Comparison of ENCODE assay signal across 13 cellular contexts in genomic region chr16:50161950-50162349, GRCh38.
"Had no signal": no experiment of that assay in that cellular context is flagged by ENCODE, and none has a peak within 500 bp of the region (broad histone marks: within the 10 kb centered on the region; RNA-seq: fewer than 3 reads in every experiment).

No MANE protein-coding gene starts in this region.

- ATAC-seq: activated T-helper 17 cell treated with anti-CD3 and anti-CD28 coated beads, Interleukin-2, amount 50 U/mL, for 72 hours; effector memory CD8-positive, alpha-beta T cell; pancreas; stimulated activated naive CD8-positive, alpha-beta T cell treated with anti-CD3 and anti-CD28 coated beads, Interleukin-15, amount 100 ng/mL, for 72 hours had no signal

- DNase-seq: activated CD4-positive, alpha-beta memory T cell treated with anti-CD3 and anti-CD28 coated beads for 36 hours; activated CD8-positive, alpha-beta memory T cell treated with anti-CD3 and anti-CD28 coated beads, Interleukin-2, amount 50 U/mL, for 4 hours; activated naive CD4-positive, alpha-beta T cell treated with anti-CD3 and anti-CD28 coated beads for 36 hours; amniotic stem cell; effector memory CD8-positive, alpha-beta T cell; kidney glomerular epithelial cell; pancreas; stimulated activated CD4-positive, alpha-beta T cell treated with anti-CD3 and anti-CD28 coated beads, Interleukin-4, amount 100 ng/mL, for 1 hour; stimulated activated naive CD8-positive, alpha-beta T cell treated with anti-CD3 and anti-CD28 coated beads, Interleukin-15, amount 100 ng/mL, for 72 hours; T-helper 9 cell; thyroid gland had no signal

- H3K27me3 Mint-ChIP-seq: activated CD4-positive, alpha-beta memory T cell treated with anti-CD3 and anti-CD28 coated beads for 36 hours; activated T-helper 17 cell treated with anti-CD3 and anti-CD28 coated beads, Interleukin-2, amount 50 U/mL, for 72 hours; brain; effector memory CD8-positive, alpha-beta T cell; stimulated activated naive CD8-positive, alpha-beta T cell treated with anti-CD3 and anti-CD28 coated beads, Interleukin-15, amount 100 ng/mL, for 72 hours had no signal

- H3K9me3 Mint-ChIP-seq: activated CD4-positive, alpha-beta memory T cell treated with anti-CD3 and anti-CD28 coated beads for 36 hours; activated naive CD4-positive, alpha-beta T cell treated with anti-CD3 and anti-CD28 coated beads for 36 hours; activated T-helper 17 cell treated with anti-CD3 and anti-CD28 coated beads, Interleukin-2, amount 50 U/mL, for 72 hours; brain; effector memory CD8-positive, alpha-beta T cell; stimulated activated naive CD8-positive, alpha-beta T cell treated with anti-CD3 and anti-CD28 coated beads, Interleukin-15, amount 100 ng/mL, for 72 hours had no signal

- H3K4me3 Mint-ChIP-seq: activated CD4-positive, alpha-beta memory T cell treated with anti-CD3 and anti-CD28 coated beads for 36 hours; activated naive CD4-positive, alpha-beta T cell treated with anti-CD3 and anti-CD28 coated beads for 36 hours had no signal

- H3K27ac Mint-ChIP-seq: activated T-helper 17 cell treated with anti-CD3 and anti-CD28 coated beads, Interleukin-2, amount 50 U/mL, for 72 hours; brain had no signal
